In the genomic region with DNA sequence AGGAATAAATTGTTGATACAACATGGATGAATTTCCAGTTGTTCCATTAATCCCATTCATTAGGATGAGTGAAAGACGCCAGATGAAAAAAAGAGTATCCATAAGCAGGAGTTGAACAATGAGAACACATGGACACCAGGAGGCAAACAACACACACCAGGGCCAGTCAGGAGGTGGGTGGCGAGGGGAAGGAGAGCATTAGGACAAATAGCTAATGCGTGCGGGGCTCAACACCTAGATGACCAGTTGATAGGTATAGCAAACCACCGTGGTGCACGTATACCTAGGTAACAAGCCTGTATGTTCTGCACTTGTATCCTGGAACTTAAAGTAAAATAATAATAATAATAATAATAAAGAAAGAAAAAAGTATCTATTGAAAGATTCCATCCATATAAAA, we compare ENCODE assay signal across 17 cellular contexts. TPM values are rescaled to one million over a fixed set of nuclear protein-coding genes. Genes with fewer than 3 reads are reported as not detected.
DNase-seq lines count a peak whose midpoint lies in the region; ATAC-seq and TF ChIP-seq lines count a peak whose summit lies in the region.
"Had no signal": no experiment of that assay in that cellular context is flagged by ENCODE, and none has a peak within 500 bp of the region (broad histone marks: within the 10 kb centered on the region; RNA-seq: fewer than 3 reads in every experiment).

No MANE protein-coding gene starts in this region.

- WGBS in esophagus muscularis mucosa, result 66% methylated on average over 6 of the region's 6 CpGs

- no peaks in the 10 kb centered on the region for H3K9me3 ChIP-seq in esophagus muscularis mucosa
- H3K9me3 ChIP-seq in CD8-positive, alpha-beta memory T cell (ENCODE audit: low read length), result no peaks in the 10 kb centered on the region

- no peaks in the 10 kb centered on the region for H3K4me1 ChIP-seq in esophagus muscularis mucosa
- H3K4me1 ChIP-seq in CD8-positive, alpha-beta memory T cell (ENCODE audit: insufficient read depth, low read length), result peaks cover 13% of the 10 kb centered on the region

- H3K27ac ChIP-seq in esophagus muscularis mucosa (replicated peaks in 1 of 4), result no peak overlapping the region
- no peak overlapping the region for H3K27ac ChIP-seq in CD8-positive, alpha-beta memory T cell (ENCODE audit: low read depth, low read length)
- H3K27ac ChIP-seq: BLaER1 treated with 17β-estradiol and CSF1 and Interleukin-3, amounts not matched to agents 10 nM and 100 nM had no signal

- TF ChIP-seq CTCF in esophagus muscularis mucosa (IDR thresholded peaks at IDR 0.05), result no peak

- no peak for TF ChIP-seq POLR2A in esophagus muscularis mucosa (IDR thresholded peaks at IDR 0.05; ENCODE audit: low read depth)

- DNase-seq in cardiac septum (ENCODE audit: low spot score), result peak; percentile 65
- DNase-seq in Right ventricle myocardium inferior (ENCODE audit: missing footprints), result no peak
- DNase-seq in esophagus muscularis mucosa (ENCODE audit: extremely low spot score), result peak; percentile 90
- DNase-seq in stimulated activated CD8-positive, alpha-beta memory T cell treated with anti-CD3 and anti-CD28 coated beads, Interleukin-4, amount 100 ng/mL, for 48 hours, result peak; percentile 10
- DNase-seq in CD8-positive, alpha-beta memory T cell, result no peak
- DNase-seq in iPS-NIHi11 (ENCODE audit: low spot score), result no peak
- DNase-seq: AML-193; Calu3; CD4-positive, CD25-positive, alpha-beta regulatory T cell; DMS 273 treated with DMSO at 0.1 percent for 48 hours; DMS79; EL; H7; IMR-90 had no signal

- POLR2A ChIA-PET in CD8-positive, alpha-beta memory T cell (lab: Charles Lee), result no interaction called here

- peaks cover 0 to under 1% (median 0%) of the 10 kb centered on the region in 4 donors for H3K36me3 ChIP-seq in esophagus muscularis mucosa
- H3K36me3 ChIP-seq in CD8-positive, alpha-beta memory T cell (ENCODE audit: insufficient read depth, low read length), result no peaks in the 10 kb centered on the region
- H3K36me3 ChIP-seq: BLaER1 treated with 17β-estradiol and CSF1 and Interleukin-3, amounts not matched to agents 10 nM and 100 nM had no signal

- TF ChIP-seq EP300 in esophagus muscularis mucosa (IDR thresholded peaks at IDR 0.05), result no peak

- H3K4me3 Mint-ChIP-seq in CD8-positive, alpha-beta memory T cell, result no peak overlapping the region
- H3K4me3 Mint-ChIP-seq: CD4-positive, CD25-positive, alpha-beta regulatory T cell; GM23338 had no signal

- H3K27me3 ChIP-seq in esophagus muscularis mucosa, result peaks cover 0 to 36% (median 3%) of the 10 kb centered on the region in 4 donors
- H3K27me3 ChIP-seq in CD8-positive, alpha-beta memory T cell (ENCODE audit: insufficient read depth, low read length, poor library complexity, severe bottlenecking), result peaks cover 5% of the 10 kb centered on the region
- H3K27me3 ChIP-seq: BLaER1 treated with 17β-estradiol and CSF1 and Interleukin-3, amounts not matched to agents 10 nM and 100 nM had no signal

- CTCF ChIA-PET in CD8-positive, alpha-beta memory T cell (lab: Charles Lee), result no interaction called here

- H3K36me3 Mint-ChIP-seq in CD8-positive, alpha-beta memory T cell, result peaks cover 0 to 3% (median 0%) of the 10 kb centered on the region in 3 donors
- H3K36me3 Mint-ChIP-seq: CD4-positive, CD25-positive, alpha-beta regulatory T cell had no signal

- intact Hi-C loops in cardiac septum (cut with DNase I), result no loop called here
- intact Hi-C loops in Right ventricle myocardium inferior (cut with DNase I), result no loop called here
- intact Hi-C loops in esophagus muscularis mucosa (cut with DNase I), result no loop called here

- no peak for ATAC-seq in Right ventricle myocardium inferior
- ATAC-seq: GM23338 had no signal

- H3K4me3 ChIP-seq in esophagus muscularis mucosa, result no peak overlapping the region
- H3K4me3 ChIP-seq in CD8-positive, alpha-beta memory T cell (ENCODE audit: low read length), result no peak overlapping the region
- H3K4me3 ChIP-seq: BLaER1 treated with 17β-estradiol and CSF1 and Interleukin-3, amounts not matched to agents 10 nM and 100 nM; GM23338 had no signal

- peaks cover 15 to 21% (median 19%) of the 10 kb centered on the region in 3 donors for H3K4me1 Mint-ChIP-seq in CD8-positive, alpha-beta memory T cell
- H3K4me1 Mint-ChIP-seq: GM23338 had no signal

- peaks cover 6 to 34% of the 10 kb centered on the region in 2 donors for H3K27me3 Mint-ChIP-seq in CD8-positive, alpha-beta memory T cell

- no peak overlapping the region for H3K27ac Mint-ChIP-seq in CD8-positive, alpha-beta memory T cell
- H3K27ac Mint-ChIP-seq: CD4-positive, CD25-positive, alpha-beta regulatory T cell; GM23338 had no signal

- H3K9me3 Mint-ChIP-seq in CD8-positive, alpha-beta memory T cell, result no peaks in the 10 kb centered on the region
- H3K9me3 Mint-ChIP-seq: CD4-positive, CD25-positive, alpha-beta regulatory T cell had no signal

RNA-seq across cellular contexts. Expression of a gene that starts 11.1 kb away (rescaled TPM):
- total RNA-seq in cardiac septum, result 12.8 TPM
- 10.7 TPM for total RNA-seq in Right ventricle myocardium inferior
- total RNA-seq in esophagus muscularis mucosa, result 10 to 100 TPM; 15.1 to 24.1 (median 22.5) TPM
- total RNA-seq in CD8-positive, alpha-beta memory T cell, result 10 to 100 TPM; 30.8 to 34.0 TPM
- 20.2 TPM for polyA plus RNA-seq in CD8-positive, alpha-beta memory T cell

RNA-seq across cellular contexts. Expression of a gene that starts 11.2 kb away (rescaled TPM):
- total RNA-seq in cardiac septum (23.3 TPM), Right ventricle myocardium inferior (18.0 TPM), esophagus muscularis mucosa (10 to 100 TPM; 22.0 to 37.5 (median 30.2) TPM)
- total RNA-seq in CD8-positive, alpha-beta memory T cell, result 10 to 100 TPM; 47.8 to 49.1 TPM
- polyA plus RNA-seq in CD8-positive, alpha-beta memory T cell, result 40.1 TPM

RNA-seq across cellular contexts. Expression of a gene that starts 13.2 kb away (rescaled TPM):
- total RNA-seq in cardiac septum (not detected), Right ventricle myocardium inferior (not detected), esophagus muscularis mucosa (not detected)
- not detected for total RNA-seq in CD8-positive, alpha-beta memory T cell
- not detected for polyA plus RNA-seq in CD8-positive, alpha-beta memory T cell
- total RNA-seq: Calu3; CD4-positive, CD25-positive, alpha-beta regulatory T cell; GM23338; H7; HT-29; IMR-90 had no signal
- polyA plus RNA-seq: CD4-positive, CD25-positive, alpha-beta regulatory T cell; GM23338 had no signal

RNA-seq across cellular contexts. Expression of a gene that starts 14.6 kb away (rescaled TPM):
- total RNA-seq in cardiac septum (not detected), Right ventricle myocardium inferior (not detected), esophagus muscularis mucosa (not detected)
- not detected for total RNA-seq in CD8-positive, alpha-beta memory T cell
- not detected for polyA plus RNA-seq in CD8-positive, alpha-beta memory T cell
- total RNA-seq: Calu3; CD4-positive, CD25-positive, alpha-beta regulatory T cell; GM23338; H7; HT-29 had no signal
- polyA plus RNA-seq: CD4-positive, CD25-positive, alpha-beta regulatory T cell; GM23338 had no signal

RNA-seq across cellular contexts. Expression of a gene that starts 28.9 kb away (rescaled TPM):
- 0.19 TPM for total RNA-seq in cardiac septum
- total RNA-seq in Right ventricle myocardium inferior, result 2.3 TPM
- 1 to 10 TPM in 1 of 4 donors, under 1 TPM in 2, not detected in 1; 0.17 to 1.3 (median 0.45) TPM for total RNA-seq in esophagus muscularis mucosa
- under 1 TPM; 0.46 to 0.71 TPM for total RNA-seq in CD8-positive, alpha-beta memory T cell
- not detected for polyA plus RNA-seq in CD8-positive, alpha-beta memory T cell
- total RNA-seq: HT-29 had no signal

Comparison
In these comparisons a context has a peak if more than half of its experiments do, and no peak if none do; other contexts are left out.
1. DNase-seq: peak in cardiac septum (single experiment), esophagus muscularis mucosa (single experiment) and stimulated activated CD8-positive, alpha-beta memory T cell treated with anti-CD3 and anti-CD28 coated beads, Interleukin-4, amount 100 ng/mL, for 48 hours (single experiment); none in Right ventricle myocardium inferior (single experiment), CD8-positive, alpha-beta memory T cell (0 of 5) and iPS-NIHi11 (single experiment).